8 cellular contexts compared by ENCODE assay signal in genomic region chr17:42387221-42387657, GRCh38. TPM values are rescaled to one million over a fixed set of nuclear protein-coding genes. Genes with fewer than 3 reads are reported as not detected.
DNase-seq lines count a peak whose midpoint lies in the region; ATAC-seq, FAIRE-seq and TF ChIP-seq lines count a peak whose summit lies in the region.

No MANE protein-coding gene starts in this region.

- 1% methylated on average over 7 of the region's 7 CpGs for WGBS in adipose tissue, 3 donors
- WGBS in stomach, 5 donors: 0 to 1% (median 0%) methylated on average over 7 of the region's 7 CpGs

- no peak for TF ChIP-seq EP300 in stomach (IDR thresholded peaks at IDR 0.05)

- H3K36me3 ChIP-seq in iPS-20b (ENCODE audit: insufficient read depth, low read depth, low read length): peaks cover 6% of the 10 kb centered on the region; the same call in 1 of the 2 replicates
- H3K36me3 ChIP-seq in stomach: peaks cover 0 to 3% (median 0%) of the 10 kb centered on the region in 4 donors

- peak overlapping the region; percentile 82 for H3K9ac ChIP-seq in iPS-20b (ENCODE audit: low read depth, low read length)

- H3K9me3 ChIP-seq in iPS-20b (ENCODE audit: insufficient read depth, low read depth, low read length) (no peaks in the 10 kb centered on the region), stomach (no peaks in the 10 kb centered on the region)

- no peak for TF ChIP-seq CTCF in stomach (IDR thresholded peaks at IDR 0.05)

- H3K27ac ChIP-seq in adipose tissue (ENCODE audit: low read depth, low read length) (peak overlapping the region; percentile 100), iPS-20b (ENCODE audit: low read length) (no peak overlapping the region), stomach (peak overlapping the region; percentile 97 to 100 (median 100))

- intact Hi-C loops in stomach (cut with DNase I; ENCODE audit: low total_unique reads): no loop called here

- no peak for TF ChIP-seq POLR2A in stomach (IDR thresholded peaks at IDR 0.05)

- ATAC-seq in GM19395 (IDR thresholded peaks at IDR 0.05; ENCODE audit: unreplicated experiment): no peak

- H3K4me1 ChIP-seq in iPS-20b (ENCODE audit: insufficient read depth, low read length) (peaks cover 15% of the 10 kb centered on the region; the same call in 1 of the 2 replicates), stomach (peaks cover 38 to 67% (median 51%) of the 10 kb centered on the region in 4 donors)

- H3K27me3 ChIP-seq in iPS-20b (ENCODE audit: insufficient read depth, low read length) (no peaks in the 10 kb centered on the region), stomach (no peaks in the 10 kb centered on the region)

- no peak for FAIRE-seq in urothelium cell line (lab: Jason Lieb, UNC)

- DNase-seq in EH (ENCODE audit: low read depth) (peak; percentile 56), NCI-H1105 (lab: John Stamatoyannopoulos, UW) (peak; percentile 31), stomach (no peak), NCI-H82 (lab: John Stamatoyannopoulos, UW) (no peak), urothelium cell line (ENCODE audit: low spot score) (no peak)

- H3K4me3 ChIP-seq in iPS-20b (ENCODE audit: low read length) (peak overlapping the region; percentile 92), stomach (peak overlapping the region; percentile 92 to 100 (median 96))

RNA-seq across cellular contexts. Expression of gene STAT3, which starts 1.0 kb away (rescaled TPM):
- polyA plus RNA-seq in adipose tissue (100 to 1,000 TPM in 1 of 3 donors, 10 to 100 TPM in 2; 60.7 to 204 (median 92.9) TPM), stomach (10 to 100 TPM; 31.3 to 46.6 (median 42.3) TPM)
- 100 to 1,000 TPM in 4 of 5 donors, 10 to 100 TPM in 1; 70.4 to 207 (median 159) TPM for total RNA-seq in stomach

RNA-seq across cellular contexts. Expression of gene CAVIN1, which starts 35.8 kb away (rescaled TPM):
- 100 to 1,000 TPM in 2 of 3 donors, 10 to 100 TPM in 1; 30.4 to 517 (median 414) TPM for polyA plus RNA-seq in adipose tissue
- 100 to 1,000 TPM in 3 of 5 donors, 10 to 100 TPM in 2; 75.2 to 244 (median 162) TPM for total RNA-seq in stomach
- polyA plus RNA-seq in stomach: 100 to 1,000 TPM in 1 of 3 donors, 10 to 100 TPM in 2; 61.2 to 104 (median 94.2) TPM

Comparison
In these comparisons a context has a peak if more than half of its experiments do, and no peak if none do; other contexts are left out.
1. DNase-seq: peak in EH (single experiment) and NCI-H1105 (single experiment); none in stomach (single experiment), NCI-H82 (single experiment) and urothelium cell line (single experiment).